In genomic region chr2:219174801-219175200, GRCh38 we compare ENCODE assay signal across 13 cellular contexts. TPM values are rescaled to one million over a fixed set of nuclear protein-coding genes. Genes with fewer than 3 reads are reported as not detected.
DNase-seq lines count a peak whose midpoint lies in the region; ATAC-seq and TF ChIP-seq lines count a peak whose summit lies in the region.
"Had no signal": no experiment of that assay in that cellular context is flagged by ENCODE, and none has a peak within 500 bp of the region (broad histone marks: within the 10 kb centered on the region; RNA-seq: fewer than 3 reads in every experiment).

No MANE protein-coding gene starts in this region.

- no peaks in the 10 kb centered on the region for H3K9me3 Mint-ChIP-seq in activated naive CD4-positive, alpha-beta T cell treated with anti-CD3 and anti-CD28 coated beads, Interleukin-2, amount 10 ng/mL, durations not matched to agents 7 days and 5 days
- H3K9me3 Mint-ChIP-seq in activated CD4-positive, alpha-beta memory T cell treated with anti-CD3 and anti-CD28 coated beads, Interleukin-2, amount 10 ng/mL, durations not matched to agents 7 days and 5 days: no peaks in the 10 kb centered on the region
- H3K9me3 Mint-ChIP-seq in type B pancreatic cell: no peaks in the 10 kb centered on the region

- no peak for ATAC-seq in GM19452 (IDR thresholded peaks at IDR 0.05; ENCODE audit: unreplicated experiment)
- ATAC-seq: heart left ventricle had no signal

- TF ChIP-seq CTCF in type B pancreatic cell (conservative IDR thresholded peaks at IDR 0.05): no peak

- POLR2A ChIA-PET in activated CD4-positive, alpha-beta memory T cell treated with anti-CD3 and anti-CD28 coated beads, Interleukin-2, amount 10 ng/mL, durations not matched to agents 7 days and 5 days (lab: Charles Lee): interaction anchor here (1.3 to 12.0 kb wide), 9 partner anchors 8 to 120 kb away, joined by 3 to 160 read pairs (median 17); partner anchors contain the start of genes DNAJB2, GLB1L, STK16 and TUBA4A

- H3K27me3 Mint-ChIP-seq in activated naive CD4-positive, alpha-beta T cell treated with anti-CD3 and anti-CD28 coated beads, Interleukin-2, amount 10 ng/mL, durations not matched to agents 7 days and 5 days: no peaks in the 10 kb centered on the region
- H3K27me3 Mint-ChIP-seq in activated CD4-positive, alpha-beta memory T cell treated with anti-CD3 and anti-CD28 coated beads, Interleukin-2, amount 10 ng/mL, durations not matched to agents 7 days and 5 days: no peaks in the 10 kb centered on the region
- no peaks in the 10 kb centered on the region for H3K27me3 Mint-ChIP-seq in type B pancreatic cell

- peaks cover 42% of the 10 kb centered on the region for H3K4me1 Mint-ChIP-seq in activated naive CD4-positive, alpha-beta T cell treated with anti-CD3 and anti-CD28 coated beads, Interleukin-2, amount 10 ng/mL, durations not matched to agents 7 days and 5 days
- peaks cover 57% of the 10 kb centered on the region for H3K4me1 Mint-ChIP-seq in activated CD4-positive, alpha-beta memory T cell treated with anti-CD3 and anti-CD28 coated beads, Interleukin-2, amount 10 ng/mL, durations not matched to agents 7 days and 5 days
- peaks cover 13% of the 10 kb centered on the region for H3K4me1 Mint-ChIP-seq in type B pancreatic cell (ENCODE audit: unreplicated experiment)

- H3K36me3 Mint-ChIP-seq in activated naive CD4-positive, alpha-beta T cell treated with anti-CD3 and anti-CD28 coated beads, Interleukin-2, amount 10 ng/mL, durations not matched to agents 7 days and 5 days: peaks cover 35% of the 10 kb centered on the region
- H3K36me3 Mint-ChIP-seq in activated CD4-positive, alpha-beta memory T cell treated with anti-CD3 and anti-CD28 coated beads, Interleukin-2, amount 10 ng/mL, durations not matched to agents 7 days and 5 days (ENCODE audit: low read depth): peaks cover 51% of the 10 kb centered on the region
- peaks cover 10% of the 10 kb centered on the region for H3K36me3 Mint-ChIP-seq in type B pancreatic cell

- no peak for DNase-seq in activated naive CD4-positive, alpha-beta T cell treated with anti-CD3 and anti-CD28 coated beads, Interleukin-2, amount 10 ng/mL, durations not matched to agents 7 days and 5 days
- no peak for DNase-seq in activated naive CD4-positive, alpha-beta T cell treated with Interleukin-2 at 50 U/mL for 16 hours
- no peak for DNase-seq in activated CD4-positive, alpha-beta memory T cell treated with anti-CD3 and anti-CD28 coated beads, Interleukin-2, amount 10 ng/mL, durations not matched to agents 7 days and 5 days
- DNase-seq in kidney tubule cell (ENCODE audit: low spot score) (peak; percentile 90), type B pancreatic cell (ENCODE audit: extremely low spot score, unreplicated experiment) (no peak), SKM-1 treated with dmso at 0.1 percent for 144 hours (lab: John Stamatoyannopoulos, UW; ENCODE audit: unreplicated experiment) (no peak)
- DNase-seq in effector CD4-positive, alpha-beta T cell: no peak
- DNase-seq: anterior cingulate cortex, DMS153, heart left ventricle, NCI-H187, NCI-H446 had no signal

- H3K4me3 Mint-ChIP-seq in activated naive CD4-positive, alpha-beta T cell treated with anti-CD3 and anti-CD28 coated beads, Interleukin-2, amount 10 ng/mL, durations not matched to agents 7 days and 5 days: peak overlapping the region; percentile 37
- H3K4me3 Mint-ChIP-seq in activated CD4-positive, alpha-beta memory T cell treated with anti-CD3 and anti-CD28 coated beads, Interleukin-2, amount 10 ng/mL, durations not matched to agents 7 days and 5 days: peak overlapping the region; percentile 81
- H3K4me3 Mint-ChIP-seq in type B pancreatic cell: no peak overlapping the region

- H3K27ac Mint-ChIP-seq in activated naive CD4-positive, alpha-beta T cell treated with anti-CD3 and anti-CD28 coated beads, Interleukin-2, amount 10 ng/mL, durations not matched to agents 7 days and 5 days: peak overlapping the region; percentile 60
- peak overlapping the region; percentile 12 for H3K27ac Mint-ChIP-seq in activated CD4-positive, alpha-beta memory T cell treated with anti-CD3 and anti-CD28 coated beads, Interleukin-2, amount 10 ng/mL, durations not matched to agents 7 days and 5 days
- H3K27ac Mint-ChIP-seq in type B pancreatic cell: peak overlapping the region; percentile 14

- CTCF ChIA-PET in activated naive CD4-positive, alpha-beta T cell treated with anti-CD3 and anti-CD28 coated beads, Interleukin-2, amount 10 ng/mL, durations not matched to agents 7 days and 5 days (lab: Charles Lee): interaction anchor here (0.9 to 3.6 kb wide), 5 partner anchors 10 to 123 kb away, joined by 3 to 15 read pairs (median 4); no protein-coding TSS in a partner anchor
- CTCF ChIA-PET in activated CD4-positive, alpha-beta memory T cell treated with anti-CD3 and anti-CD28 coated beads, Interleukin-2, amount 10 ng/mL, durations not matched to agents 7 days and 5 days (lab: Charles Lee): interaction anchor here (1.2 to 3.9 kb wide), 6 partner anchors 15 to 195 kb away, joined by 3 to 26 read pairs (median 8); partner anchors contain the start of genes NHEJ1 and TUBA4A

RNA-seq across cellular contexts. Expression of gene CNPPD1, which starts 1.9 kb away (rescaled TPM):
- 10 to 100 TPM; 68.7 to 72.9 TPM for total RNA-seq in activated CD4-positive, alpha-beta memory T cell treated with anti-CD3 and anti-CD28 coated beads, Interleukin-2, amount 10 ng/mL, durations not matched to agents 7 days and 5 days
- total RNA-seq in type B pancreatic cell (ENCODE audit: low replicate concordance): 37.8 and 54.0 TPM in 2 replicates

RNA-seq across cellular contexts. Expression of gene RETREG2, which starts 3.3 kb away (rescaled TPM):
- total RNA-seq in activated CD4-positive, alpha-beta memory T cell treated with anti-CD3 and anti-CD28 coated beads, Interleukin-2, amount 10 ng/mL, durations not matched to agents 7 days and 5 days: 100 to 1,000 TPM; 107 to 113 TPM
- total RNA-seq in type B pancreatic cell (ENCODE audit: low replicate concordance): 86.2 and 88.7 TPM in 2 replicates

RNA-seq across cellular contexts. Expression of gene SLC23A3, which starts 5.0 kb away (rescaled TPM):
- total RNA-seq in activated CD4-positive, alpha-beta memory T cell treated with anti-CD3 and anti-CD28 coated beads, Interleukin-2, amount 10 ng/mL, durations not matched to agents 7 days and 5 days: 1 to 10 TPM; 2.3 TPM
- total RNA-seq in type B pancreatic cell (ENCODE audit: low replicate concordance): 5.5 and 6.1 TPM in 2 replicates

RNA-seq across cellular contexts. Expression of gene NHEJ1, which starts 14.2 kb away (rescaled TPM):
- 10 to 100 TPM; 12.0 to 12.2 TPM for total RNA-seq in activated CD4-positive, alpha-beta memory T cell treated with anti-CD3 and anti-CD28 coated beads, Interleukin-2, amount 10 ng/mL, durations not matched to agents 7 days and 5 days
- total RNA-seq in type B pancreatic cell (ENCODE audit: low replicate concordance): 17.9 and 19.6 TPM in 2 replicates

RNA-seq across cellular contexts. Expression of gene ZFAND2B, which starts 31.8 kb away (rescaled TPM):
- 10 to 100 TPM; 51.4 to 56.7 TPM for total RNA-seq in activated CD4-positive, alpha-beta memory T cell treated with anti-CD3 and anti-CD28 coated beads, Interleukin-2, amount 10 ng/mL, durations not matched to agents 7 days and 5 days
- 25.9 and 28.2 TPM in 2 replicates for total RNA-seq in type B pancreatic cell (ENCODE audit: low replicate concordance)
